ENCODE assay signal across 3 cellular contexts in the genomic region with DNA sequence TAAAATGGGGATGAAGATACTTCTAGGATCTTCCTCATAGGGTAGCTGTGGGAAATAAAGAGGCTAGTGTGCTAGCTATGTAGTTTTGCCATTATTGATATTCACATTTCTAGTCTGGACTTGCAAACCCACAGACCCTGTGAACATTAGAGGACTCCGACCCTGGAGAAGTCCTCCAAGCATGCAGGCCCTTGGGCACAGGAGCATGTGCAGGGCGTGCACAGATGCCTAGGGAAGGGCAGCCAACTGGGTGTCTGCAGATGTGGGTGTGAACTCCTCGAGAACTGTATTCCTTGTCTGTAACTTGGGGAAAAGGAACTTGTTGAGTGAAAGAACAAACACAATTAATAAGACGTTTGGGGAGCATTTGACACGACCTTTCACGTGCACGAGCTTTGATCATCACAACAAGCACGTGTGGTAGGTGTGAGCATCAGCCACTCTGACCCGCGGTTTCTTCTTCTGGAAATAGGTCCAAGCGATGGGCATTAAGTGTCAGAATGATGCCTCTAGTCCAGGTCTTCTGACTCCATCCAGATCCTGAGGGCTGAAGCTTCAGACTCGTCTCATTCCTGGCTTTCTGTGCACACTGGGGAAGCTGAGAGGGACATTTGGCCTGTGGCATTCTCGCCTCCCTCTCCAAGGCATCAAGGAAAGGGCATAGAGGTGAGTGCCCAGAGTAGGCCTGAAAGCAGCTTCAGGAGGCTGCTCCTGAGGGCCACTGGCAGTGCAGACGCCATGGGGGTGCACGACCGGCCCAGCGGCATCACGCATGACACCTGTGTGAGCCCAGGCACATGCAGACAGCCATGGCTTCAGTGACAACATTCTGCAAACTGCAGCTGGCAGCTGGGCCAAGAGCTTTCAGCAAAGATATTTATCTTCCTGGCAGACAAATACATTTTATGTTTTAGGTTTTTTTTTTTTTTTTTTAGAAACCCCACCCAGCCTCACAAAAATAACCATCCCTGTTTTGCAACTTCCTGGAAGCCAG.
TF ChIP-seq lines count a peak whose summit lies in the region.

No MANE protein-coding gene starts in this region.

TF ChIP-seq in SK-N-SH, 30 proteins besides CTCF, POLR2A, EP300 and RAD21:
- TF ChIP-seq YY1 (IDR thresholded peaks at IDR 0.05; ENCODE audit: low read depth) (no peak), GATA2 (CRISPR knock-in tag; IDR thresholded peaks at IDR 0.05) (peak; percentile 30; the same call in 1 of the 2 replicates)

TF ChIP-seq in SK-N-SH treated with all-trans-retinoic acid at 6 μM for 48 hours, 23 proteins besides CTCF, POLR2A, EP300 and RAD21:
- TF ChIP-seq RARB (CRISPR knock-in tag; IDR thresholded peaks at IDR 0.05): no peak
- TF ChIP-seq CSDC2 (CRISPR knock-in tag; IDR thresholded peaks at IDR 0.05): no peak

TF ChIP-seq in K562, 482 proteins besides CTCF, POLR2A, EP300 and RAD21:
- TF ChIP-seq BHLHE40 (IDR thresholded peaks at IDR 0.05; ENCODE audit: low read length) (0 out of 2 replicates have a peak, but pooled peaks have one; percentile 9), PHF20 (IDR thresholded peaks at IDR 0.05; ENCODE audit: partially characterized antibody) (no peak)
